Comparison of ENCODE assay signal across 1 cellular context in genomic region chr7:97270280-97270679, GRCh38.
TF ChIP-seq lines count a peak whose summit lies in the region.

No MANE protein-coding gene starts in this region.

TF ChIP-seq in SK-N-SH, 30 proteins besides CTCF, POLR2A, EP300 and RAD21 (continued from another document):
- no peak for TF ChIP-seq ZBTB33 (IDR thresholded peaks at IDR 0.05; ENCODE audit: borderline replicate concordance, low read depth)
- TF ChIP-seq MEF2A (IDR thresholded peaks at IDR 0.05; ENCODE audit: borderline replicate concordance, low read depth): no peak
- TF ChIP-seq CHD2 (IDR thresholded peaks at IDR 0.05; ENCODE audit: low read length, partially characterized antibody): no peak
- no peak for TF ChIP-seq USF2 (IDR thresholded peaks at IDR 0.05; ENCODE audit: borderline replicate concordance, low read depth, low read length)
